Comparison of ENCODE assay signal across 1 cellular context in genomic region chr9:110802416-110803035, GRCh38.
TF ChIP-seq lines count a peak whose summit lies in the region.

No MANE protein-coding gene starts in this region.

TF ChIP-seq in HepG2, 621 proteins besides CTCF, POLR2A, EP300 and RAD21 (continued from another document):
- TF ChIP-seq, protein P1, sequence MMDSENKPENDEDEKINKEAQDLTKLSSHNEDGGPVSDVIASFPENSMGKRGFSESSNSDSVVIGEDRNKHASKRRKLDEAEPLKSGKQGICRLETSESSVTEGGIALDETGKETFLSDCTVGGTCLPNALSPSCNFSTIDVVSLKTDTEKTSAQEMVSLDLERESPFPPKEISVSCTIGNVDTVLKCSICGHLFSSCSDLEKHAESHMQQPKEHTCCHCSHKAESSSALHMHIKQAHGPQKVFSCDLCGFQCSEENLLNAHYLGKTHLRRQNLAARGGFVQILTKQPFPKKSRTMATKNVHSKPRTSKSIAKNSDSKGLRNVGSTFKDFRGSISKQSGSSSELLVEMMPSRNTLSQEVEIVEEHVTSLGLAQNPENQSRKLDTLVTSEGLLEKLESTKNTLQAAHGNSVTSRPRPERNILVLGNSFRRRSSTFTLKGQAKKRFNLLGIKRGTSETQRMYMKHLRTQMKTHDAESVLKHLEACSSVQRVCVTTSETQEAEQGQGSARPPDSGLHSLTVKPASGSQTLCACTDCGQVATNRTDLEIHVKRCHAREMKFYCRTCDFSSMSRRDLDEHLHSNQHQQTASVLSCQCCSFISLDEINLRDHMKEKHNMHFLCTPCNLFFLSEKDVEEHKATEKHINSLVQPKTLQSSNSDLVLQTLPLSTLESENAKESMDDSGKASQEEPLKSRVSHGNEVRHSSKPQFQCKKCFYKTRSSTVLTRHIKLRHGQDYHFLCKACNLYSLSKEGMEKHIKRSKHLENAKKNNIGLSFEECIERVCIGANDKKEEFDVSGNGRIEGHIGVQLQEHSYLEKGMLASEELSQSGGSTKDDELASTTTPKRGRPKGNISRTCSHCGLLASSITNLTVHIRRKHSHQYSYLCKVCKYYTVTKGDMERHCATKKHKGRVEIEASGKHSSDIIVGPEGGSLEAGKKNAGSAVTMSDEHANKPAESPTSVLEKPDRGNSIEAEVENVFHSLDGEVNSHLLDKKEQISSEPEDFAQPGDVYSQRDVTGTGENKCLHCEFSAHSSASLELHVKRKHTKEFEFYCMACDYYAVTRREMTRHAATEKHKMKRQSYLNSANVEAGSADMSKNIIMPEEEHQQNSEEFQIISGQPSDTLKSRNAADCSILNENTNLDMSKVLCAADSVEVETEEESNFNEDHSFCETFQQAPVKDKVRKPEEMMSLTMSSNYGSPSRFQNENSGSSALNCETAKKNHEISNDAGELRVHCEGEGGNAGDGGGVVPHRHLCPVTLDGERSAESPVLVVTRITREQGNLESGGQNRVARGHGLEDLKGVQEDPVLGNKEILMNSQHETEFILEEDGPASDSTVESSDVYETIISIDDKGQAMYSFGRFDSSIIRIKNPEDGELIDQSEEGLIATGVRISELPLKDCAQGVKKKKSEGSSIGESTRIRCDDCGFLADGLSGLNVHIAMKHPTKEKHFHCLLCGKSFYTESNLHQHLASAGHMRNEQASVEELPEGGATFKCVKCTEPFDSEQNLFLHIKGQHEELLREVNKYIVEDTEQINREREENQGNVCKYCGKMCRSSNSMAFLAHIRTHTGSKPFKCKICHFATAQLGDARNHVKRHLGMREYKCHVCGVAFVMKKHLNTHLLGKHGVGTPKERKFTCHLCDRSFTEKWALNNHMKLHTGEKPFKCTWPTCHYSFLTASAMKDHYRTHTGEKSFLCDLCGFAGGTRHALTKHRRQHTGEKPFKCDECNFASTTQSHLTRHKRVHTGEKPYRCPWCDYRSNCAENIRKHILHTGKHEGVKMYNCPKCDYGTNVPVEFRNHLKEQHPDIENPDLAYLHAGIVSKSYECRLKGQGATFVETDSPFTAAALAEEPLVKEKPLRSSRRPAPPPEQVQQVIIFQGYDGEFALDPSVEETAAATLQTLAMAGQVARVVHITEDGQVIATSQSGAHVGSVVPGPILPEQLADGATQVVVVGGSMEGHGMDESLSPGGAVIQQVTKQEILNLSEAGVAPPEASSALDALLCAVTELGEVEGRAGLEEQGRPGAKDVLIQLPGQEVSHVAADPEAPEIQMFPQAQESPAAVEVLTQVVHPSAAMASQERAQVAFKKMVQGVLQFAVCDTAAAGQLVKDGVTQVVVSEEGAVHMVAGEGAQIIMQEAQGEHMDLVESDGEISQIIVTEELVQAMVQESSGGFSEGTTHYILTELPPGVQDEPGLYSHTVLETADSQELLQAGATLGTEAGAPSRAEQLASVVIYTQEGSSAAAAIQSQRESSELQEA (CRISPR knock-in tag; IDR thresholded peaks at IDR 0.05; ENCODE audit: not compliant biosample characterization) = no peak
- TF ChIP-seq MAFF (IDR thresholded peaks at IDR 0.05; ENCODE audit: low read depth, low read length) = peak; percentile 81
- no peak for TF ChIP-seq ZNF414 (CRISPR knock-in tag; IDR thresholded peaks at IDR 0.05)
